ENCODE assay signal across 19 cellular contexts in the genomic region with DNA sequence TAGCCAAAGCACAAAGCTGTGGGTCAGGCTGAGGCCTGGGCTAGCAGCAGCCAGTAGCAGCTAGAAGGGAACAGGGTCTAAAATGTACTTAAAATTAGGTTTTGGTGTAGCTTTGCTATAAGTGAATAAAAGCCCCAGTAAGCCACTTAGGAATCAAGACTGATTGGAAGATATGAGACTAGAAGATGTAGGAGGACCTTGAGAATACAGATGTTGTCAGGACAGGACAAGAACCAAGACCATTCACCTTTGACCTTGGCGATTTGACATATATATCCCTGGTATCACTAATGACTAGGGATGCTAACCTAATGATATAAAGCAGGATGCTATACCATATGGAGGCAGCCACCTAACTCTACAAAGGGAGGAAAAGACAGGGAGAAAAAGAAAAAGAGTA.
"Had no signal": no experiment of that assay in that cellular context is flagged by ENCODE, and none has a peak within 500 bp of the region (broad histone marks: within the 10 kb centered on the region; RNA-seq: fewer than 3 reads in every experiment).

No MANE protein-coding gene starts in this region.

- DNase-seq: colonic mucosa; cortex of kidney; dermis blood vessel endothelial cell; dorsolateral prefrontal cortex; effector CD4-positive, alpha-beta T cell; effector CD8-positive, alpha-beta T cell; effector memory CD4-positive, alpha-beta T cell; effector memory CD8-positive, alpha-beta T cell; endodermal cell; erythroblast; esophagus squamous epithelium; foreskin fibroblast; foreskin keratinocyte; foreskin melanocyte; gastrocnemius medialis; glutamatergic neuron; head of caudate nucleus; heart left ventricle; heart right ventricle had no signal
